8 cellular contexts compared by ENCODE assay signal in genomic region chr22:36385491-36386350, GRCh38.
DNase-seq lines count a peak whose midpoint lies in the region; ATAC-seq lines count a peak whose summit lies in the region.

No MANE protein-coding gene starts in this region.

- H3K27ac ChIP-seq in angular gyrus (ENCODE audit: low read depth, low read length), result peak overlapping the region; percentile 81

- no peaks in the 10 kb centered on the region for H3K9me3 ChIP-seq in iPS-18c (ENCODE audit: control insufficient read depth, insufficient read depth, low read length)

- ATAC-seq in GM18520 (IDR thresholded peaks at IDR 0.05; ENCODE audit: unreplicated experiment), result no peak

- DNase-seq in NCI-H1694 (lab: John Stamatoyannopoulos, UW) (peak; percentile 27), NCI-H1694 treated with DMSO at 0.1 percent for 48 hours (lab: John Stamatoyannopoulos, UW) (no peak), RKO (ENCODE audit: low spot score) (peak; percentile 88), superior temporal gyrus (ENCODE audit: extremely low spot score) (no peak)
- DNase-seq in stimulated activated CD4-positive, alpha-beta T cell treated with anti-CD3 and anti-CD28 coated beads, Interleukin-1b, Interleukin-23, amount 100 ng/mL, for 48 hours, result peak; percentile 78

- peak overlapping the region; percentile 81 for H3K4me3 ChIP-seq in iPS-18c (ENCODE audit: insufficient read depth, low read depth, low read length)

Comparison
In these comparisons a context has a peak if more than half of its experiments do, and no peak if none do; other contexts are left out.
1. DNase-seq: peak in NCI-H1694 (single experiment), RKO (single experiment) and stimulated activated CD4-positive, alpha-beta T cell treated with anti-CD3 and anti-CD28 coated beads, Interleukin-1b, Interleukin-23, amount 100 ng/mL, for 48 hours (single experiment); none in NCI-H1694 treated with DMSO at 0.1 percent for 48 hours (single experiment) and superior temporal gyrus (single experiment).